Comparison of ENCODE assay signal across 25 cellular contexts in the genomic region with DNA sequence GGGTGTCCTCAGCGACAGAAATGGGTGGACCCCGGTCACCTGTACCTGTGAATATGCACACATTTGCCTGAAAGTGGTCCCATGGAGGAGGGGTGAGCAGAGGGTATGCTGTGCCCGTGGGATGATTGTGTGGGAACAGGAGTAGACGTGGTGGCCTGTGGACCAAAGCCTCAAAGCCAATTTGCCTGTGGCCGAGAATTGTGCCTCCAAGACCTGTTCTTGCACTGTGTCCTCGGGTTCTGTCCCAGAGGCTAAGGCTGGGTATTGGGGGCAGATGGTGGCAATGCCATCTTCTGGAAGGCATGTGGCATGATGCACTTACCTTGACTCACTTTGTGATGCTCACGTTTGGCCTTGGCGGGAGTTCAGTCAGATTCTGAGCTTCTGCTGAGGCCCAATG.
DNase-seq lines count a peak whose midpoint lies in the region; ATAC-seq and TF ChIP-seq lines count a peak whose summit lies in the region.
"Had no signal": no experiment of that assay in that cellular context is flagged by ENCODE, and none has a peak within 500 bp of the region (broad histone marks: within the 10 kb centered on the region; RNA-seq: fewer than 3 reads in every experiment).

No MANE protein-coding gene starts in this region.

- H3K4me3 Mint-ChIP-seq in endodermal cell: no peak overlapping the region
- H3K4me3 Mint-ChIP-seq in activated CD4-positive, alpha-beta T cell treated with anti-CD3 and anti-CD28 coated beads for 36 hours: no peak overlapping the region
- H3K4me3 Mint-ChIP-seq: CD14-positive monocyte; CD4-positive, alpha-beta T cell; CD8-positive, alpha-beta memory T cell; H9 had no signal

- H3K27me3 ChIP-seq in right atrium auricular region: no peaks in the 10 kb centered on the region
- H3K27me3 ChIP-seq in heart right ventricle: peaks cover 0 to 34% (median 10%) of the 10 kb centered on the region in 7 donors
- H3K27me3 ChIP-seq in endodermal cell (ENCODE audit: control insufficient read depth, insufficient read depth, low read length, poor library complexity, severe bottlenecking): no peaks in the 10 kb centered on the region
- no peaks in the 10 kb centered on the region for H3K27me3 ChIP-seq in vagina
- H3K27me3 ChIP-seq: BE2C; BLaER1 treated with 17β-estradiol and CSF1 and Interleukin-3, amounts not matched to agents 10 nM and 100 nM had no signal

- WGBS in heart right ventricle, 2 donors: 78 to 81% methylated on average over 8 of the region's 8 CpGs
- WGBS in endodermal cell (ENCODE audit: insufficient coverage in 1 of 2, insufficient read length in 1 of 2), 2 experiments: 89 to 91% methylated on average over 5 to 8 of the region's 8 CpGs

- H3K9me3 Mint-ChIP-seq in endodermal cell: no peaks in the 10 kb centered on the region
- H3K9me3 Mint-ChIP-seq in activated CD4-positive, alpha-beta T cell treated with anti-CD3 and anti-CD28 coated beads for 36 hours (ENCODE audit: low read depth): no peaks in the 10 kb centered on the region
- H3K9me3 Mint-ChIP-seq: CD4-positive, alpha-beta T cell had no signal

- no peaks in the 10 kb centered on the region for H3K4me1 Mint-ChIP-seq in endodermal cell
- H3K4me1 Mint-ChIP-seq in activated CD4-positive, alpha-beta T cell treated with anti-CD3 and anti-CD28 coated beads for 36 hours: no peaks in the 10 kb centered on the region
- H3K4me1 Mint-ChIP-seq: CD14-positive monocyte; CD8-positive, alpha-beta memory T cell had no signal

- no peak overlapping the region for H3K27ac Mint-ChIP-seq in endodermal cell
- H3K27ac Mint-ChIP-seq in activated CD4-positive, alpha-beta T cell treated with anti-CD3 and anti-CD28 coated beads for 36 hours: no peak overlapping the region
- H3K27ac Mint-ChIP-seq: CD14-positive monocyte; CD4-positive, alpha-beta T cell; CD8-positive, alpha-beta memory T cell; H9 had no signal

- H3K9me3 ChIP-seq in right atrium auricular region: no peaks in the 10 kb centered on the region
- H3K9me3 ChIP-seq in heart right ventricle: no peaks in the 10 kb centered on the region
- H3K9me3 ChIP-seq in endodermal cell (ENCODE audit: control insufficient read depth, low read length): no peaks in the 10 kb centered on the region
- H3K9me3 ChIP-seq in vagina: no peaks in the 10 kb centered on the region
- H3K9me3 ChIP-seq: A549, BE2C had no signal

- H3K27ac ChIP-seq in right atrium auricular region: no peak overlapping the region
- H3K27ac ChIP-seq in heart right ventricle: no peak overlapping the region
- H3K27ac ChIP-seq in endodermal cell (ENCODE audit: low read depth, low read length): no peak overlapping the region
- H3K27ac ChIP-seq in vagina: no peak overlapping the region
- H3K27ac ChIP-seq: A549; BLaER1 treated with 17β-estradiol and CSF1 and Interleukin-3, amounts not matched to agents 10 nM and 100 nM; GM23248 had no signal

- DNase-seq in right atrium auricular region (ENCODE audit: low spot score) (peak; percentile 40), heart right ventricle (no peak), endodermal cell (peak; percentile 17), mucosa of gallbladder (ENCODE audit: low spot score) (peak; percentile 9), vagina (ENCODE audit: extremely low spot score in 2 of 2) (peak; percentile 70 to 95)
- DNase-seq in activated effector memory CD4-positive, alpha-beta T cell treated with anti-CD3 and anti-CD28 coated beads, Interleukin-2, amount 50 U/mL, for 16 hours: no peak
- DNase-seq in activated CD4-positive, alpha-beta T cell treated with anti-CD3 and anti-CD28 coated beads for 36 hours: no peak
- DNase-seq: 8988T; ACHN; AML-193; BE2C; CD4-positive, alpha-beta T cell; CD8-positive, alpha-beta memory T cell; DMS 273 treated with DMSO at 0.1 percent for 48 hours; DMS79; EL; GDM1; GM23248; H9 had no signal

- POLR2A ChIA-PET in activated CD4-positive, alpha-beta T cell treated with anti-CD3 and anti-CD28 coated beads for 36 hours (lab: Charles Lee): no interaction called here

- no peak overlapping the region for H3K9ac ChIP-seq in endodermal cell (ENCODE audit: extremely low read depth, low read length, poor library complexity, severe bottlenecking)
- H3K9ac ChIP-seq: BLaER1 treated with 17β-estradiol and CSF1 and Interleukin-3, amounts not matched to agents 10 nM and 100 nM; GM23248 had no signal

- H3K4me1 ChIP-seq in right atrium auricular region (no peaks in the 10 kb centered on the region), heart right ventricle (no peaks in the 10 kb centered on the region), endodermal cell (ENCODE audit: control insufficient read depth, insufficient read depth, low read length) (no peaks in the 10 kb centered on the region), vagina (no peaks in the 10 kb centered on the region)
- H3K4me1 ChIP-seq: A549, BE2C had no signal

- H3K27me3 Mint-ChIP-seq in endodermal cell (ENCODE audit: insufficient read depth): no peaks in the 10 kb centered on the region
- H3K27me3 Mint-ChIP-seq in activated CD4-positive, alpha-beta T cell treated with anti-CD3 and anti-CD28 coated beads for 36 hours: no peaks in the 10 kb centered on the region
- H3K27me3 Mint-ChIP-seq: CD4-positive, alpha-beta T cell; CD8-positive, alpha-beta memory T cell had no signal

- no peaks in the 10 kb centered on the region for H3K36me3 Mint-ChIP-seq in endodermal cell (ENCODE audit: low read depth)
- no peaks in the 10 kb centered on the region for H3K36me3 Mint-ChIP-seq in activated CD4-positive, alpha-beta T cell treated with anti-CD3 and anti-CD28 coated beads for 36 hours (ENCODE audit: low read depth)
- H3K36me3 Mint-ChIP-seq: CD14-positive monocyte; CD8-positive, alpha-beta memory T cell had no signal

- intact Hi-C loops in heart right ventricle (cut with DNase I): no loop called here
- intact Hi-C loops in vagina (cut with DNase I): no loop called here
- intact Hi-C loops in activated CD4-positive, alpha-beta T cell treated with anti-CD3 and anti-CD28 coated beads for 36 hours (cut with DNase I, micrococcal nuclease): no loop called here

- TF ChIP-seq POLR2A in vagina (IDR thresholded peaks at IDR 0.05): no peak

- H3K36me3 ChIP-seq in right atrium auricular region (no peaks in the 10 kb centered on the region), heart right ventricle (no peaks in the 10 kb centered on the region), endodermal cell (ENCODE audit: control insufficient read depth, insufficient read depth, low read length) (no peaks in the 10 kb centered on the region), vagina (no peaks in the 10 kb centered on the region)
- H3K36me3 ChIP-seq: BE2C; BLaER1 treated with 17β-estradiol and CSF1 and Interleukin-3, amounts not matched to agents 10 nM and 100 nM had no signal

- H3K4me3 ChIP-seq in right atrium auricular region: no peak overlapping the region
- H3K4me3 ChIP-seq in heart right ventricle: no peak overlapping the region
- no peak overlapping the region for H3K4me3 ChIP-seq in endodermal cell (ENCODE audit: low read length)
- H3K4me3 ChIP-seq in vagina: no peak overlapping the region
- H3K4me3 ChIP-seq: A549; BLaER1 treated with 17β-estradiol and CSF1 and Interleukin-3, amounts not matched to agents 10 nM and 100 nM; GM12878; GM23248 had no signal

- TF ChIP-seq CTCF in right atrium auricular region (IDR thresholded peaks at IDR 0.05) (no peak), heart right ventricle (IDR thresholded peaks at IDR 0.05) (no peak), endodermal cell (conservative IDR thresholded peaks at IDR 0.05) (no peak), vagina (IDR thresholded peaks at IDR 0.05) (no peak)

- ATAC-seq in heart right ventricle (no peak), HG02884 (IDR thresholded peaks at IDR 0.05; ENCODE audit: unreplicated experiment) (no peak)
- no peak for ATAC-seq in activated CD4-positive, alpha-beta T cell treated with anti-CD3 and anti-CD28 coated beads for 36 hours
- ATAC-seq: A549, GM12878, HCT116 had no signal

- CTCF ChIA-PET in activated CD4-positive, alpha-beta T cell treated with anti-CD3 and anti-CD28 coated beads for 36 hours (lab: Charles Lee): no interaction called here

Comparison
In these comparisons a context has a peak if more than half of its experiments do, and no peak if none do; other contexts are left out.
1. DNase-seq: peak in right atrium auricular region (single experiment), endodermal cell (single experiment), mucosa of gallbladder (single experiment) and vagina (2 of 2); none in heart right ventricle (0 of 2), activated effector memory CD4-positive, alpha-beta T cell treated with anti-CD3 and anti-CD28 coated beads, Interleukin-2, amount 50 U/mL, for 16 hours (single experiment) and activated CD4-positive, alpha-beta T cell treated with anti-CD3 and anti-CD28 coated beads for 36 hours (single experiment).